Comparison of ENCODE assay signal across 19 cellular contexts in the genomic region with DNA sequence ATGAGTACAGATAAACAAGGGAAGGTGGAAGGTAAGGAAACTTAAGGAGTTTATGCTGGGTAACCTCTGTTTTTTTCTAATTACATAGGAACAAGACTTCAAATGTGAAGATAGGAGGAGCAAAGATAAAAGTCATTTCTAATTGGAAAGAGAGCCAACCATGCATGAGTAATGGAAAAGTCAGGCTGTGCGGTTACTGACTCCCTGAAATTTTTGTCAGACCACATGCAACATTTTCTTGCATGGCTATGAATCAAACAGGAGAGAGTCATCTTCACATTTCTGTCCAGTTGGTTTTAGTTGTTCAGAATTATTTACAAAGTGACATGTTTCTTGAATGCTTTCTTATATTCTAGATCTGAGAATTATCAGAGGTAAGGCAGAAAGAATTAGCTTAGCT.
DNase-seq lines count a peak whose midpoint lies in the region; ATAC-seq, FAIRE-seq and TF ChIP-seq lines count a peak whose summit lies in the region.
"Had no signal": no experiment of that assay in that cellular context is flagged by ENCODE, and none has a peak within 500 bp of the region (broad histone marks: within the 10 kb centered on the region; RNA-seq: fewer than 3 reads in every experiment).

No MANE protein-coding gene starts in this region.

- H3K27ac Mint-ChIP-seq in activated naive CD8-positive, alpha-beta T cell treated with anti-CD3 and anti-CD28 coated beads, Interleukin-2, amount 50 U/mL, for 24 hours: no peak overlapping the region
- no peak overlapping the region for H3K27ac Mint-ChIP-seq in activated naive CD8-positive, alpha-beta T cell treated with anti-CD3 and anti-CD28 coated beads for 36 hours
- no peak overlapping the region for H3K27ac Mint-ChIP-seq in activated T-helper 17 cell treated with anti-CD3 and anti-CD28 coated beads, Interleukin-2, amount 50 U/mL, for 72 hours
- H3K27ac Mint-ChIP-seq: activated B cell treated with CpG ODN at 0.5 μM for 24 hours; effector memory CD8-positive, alpha-beta T cell; GM23338 had no signal

- peaks cover 4% of the 10 kb centered on the region for H3K9me3 Mint-ChIP-seq in activated naive CD8-positive, alpha-beta T cell treated with anti-CD3 and anti-CD28 coated beads, Interleukin-2, amount 50 U/mL, for 24 hours
- peaks cover 3% of the 10 kb centered on the region for H3K9me3 Mint-ChIP-seq in activated naive CD8-positive, alpha-beta T cell treated with anti-CD3 and anti-CD28 coated beads for 36 hours
- no peaks in the 10 kb centered on the region for H3K9me3 Mint-ChIP-seq in activated T-helper 17 cell treated with anti-CD3 and anti-CD28 coated beads, Interleukin-2, amount 50 U/mL, for 72 hours
- H3K9me3 Mint-ChIP-seq: activated B cell treated with CpG ODN at 0.5 μM for 24 hours; effector memory CD8-positive, alpha-beta T cell; GM23338 had no signal

- no peaks in the 10 kb centered on the region for H3K27me3 Mint-ChIP-seq in activated naive CD8-positive, alpha-beta T cell treated with anti-CD3 and anti-CD28 coated beads, Interleukin-2, amount 50 U/mL, for 24 hours
- H3K27me3 Mint-ChIP-seq in activated naive CD8-positive, alpha-beta T cell treated with anti-CD3 and anti-CD28 coated beads for 36 hours: no peaks in the 10 kb centered on the region
- peaks cover 5% of the 10 kb centered on the region for H3K27me3 Mint-ChIP-seq in activated T-helper 17 cell treated with anti-CD3 and anti-CD28 coated beads, Interleukin-2, amount 50 U/mL, for 72 hours
- H3K27me3 Mint-ChIP-seq: effector memory CD8-positive, alpha-beta T cell had no signal

- no peak for FAIRE-seq in GM12892 (lab: Jason Lieb, UNC)
- FAIRE-seq: A204.1, GM18507 had no signal

- no peak for TF ChIP-seq POLR2A in GM12892 (IDR thresholded peaks at IDR 0.05; ENCODE audit: low read depth, low read length)

- H3K4me3 Mint-ChIP-seq in activated naive CD8-positive, alpha-beta T cell treated with anti-CD3 and anti-CD28 coated beads, Interleukin-2, amount 50 U/mL, for 24 hours: no peak overlapping the region
- no peak overlapping the region for H3K4me3 Mint-ChIP-seq in activated naive CD8-positive, alpha-beta T cell treated with anti-CD3 and anti-CD28 coated beads for 36 hours
- H3K4me3 Mint-ChIP-seq in activated T-helper 17 cell treated with anti-CD3 and anti-CD28 coated beads, Interleukin-2, amount 50 U/mL, for 72 hours: no peak overlapping the region
- H3K4me3 Mint-ChIP-seq: activated B cell treated with CpG ODN at 0.5 μM for 24 hours; effector memory CD8-positive, alpha-beta T cell; GM23338 had no signal

- peaks cover 2% of the 10 kb centered on the region for H3K36me3 Mint-ChIP-seq in activated naive CD8-positive, alpha-beta T cell treated with anti-CD3 and anti-CD28 coated beads, Interleukin-2, amount 50 U/mL, for 24 hours (ENCODE audit: low read depth)
- no peaks in the 10 kb centered on the region for H3K36me3 Mint-ChIP-seq in activated naive CD8-positive, alpha-beta T cell treated with anti-CD3 and anti-CD28 coated beads for 36 hours
- no peaks in the 10 kb centered on the region for H3K36me3 Mint-ChIP-seq in activated T-helper 17 cell treated with anti-CD3 and anti-CD28 coated beads, Interleukin-2, amount 50 U/mL, for 72 hours (ENCODE audit: low read depth)

- ATAC-seq in activated naive CD8-positive, alpha-beta T cell treated with anti-CD3 and anti-CD28 coated beads, Interleukin-2, amount 50 U/mL, for 24 hours: peak; percentile 49
- ATAC-seq in activated T-helper 17 cell treated with anti-CD3 and anti-CD28 coated beads, Interleukin-2, amount 50 U/mL, for 72 hours (replicated peaks): peak; percentile 43
- ATAC-seq in left colon (no peak), GM19397 (IDR thresholded peaks at IDR 0.05; ENCODE audit: unreplicated experiment) (no peak)
- ATAC-seq: effector memory CD8-positive, alpha-beta T cell; GM23338 had no signal

- no peak for TF ChIP-seq CTCF in fibroblast of the aortic adventitia (IDR thresholded peaks at IDR 0.05; ENCODE audit: insufficient read depth, low read length)

- H3K4me3 ChIP-seq in fibroblast of the aortic adventitia (ENCODE audit: low read depth, low read length): no peak overlapping the region
- H3K4me3 ChIP-seq: GM23338, hepatocyte, MG63, SK-N-MC, tibial nerve had no signal

- intact Hi-C loops in left colon (cut with DNase I, micrococcal nuclease): no loop called here

- peaks cover 15% of the 10 kb centered on the region for H3K4me1 Mint-ChIP-seq in activated naive CD8-positive, alpha-beta T cell treated with anti-CD3 and anti-CD28 coated beads, Interleukin-2, amount 50 U/mL, for 24 hours
- H3K4me1 Mint-ChIP-seq in activated naive CD8-positive, alpha-beta T cell treated with anti-CD3 and anti-CD28 coated beads for 36 hours: peaks cover 10% of the 10 kb centered on the region
- H3K4me1 Mint-ChIP-seq in activated T-helper 17 cell treated with anti-CD3 and anti-CD28 coated beads, Interleukin-2, amount 50 U/mL, for 72 hours: no peaks in the 10 kb centered on the region
- H3K4me1 Mint-ChIP-seq: activated B cell treated with CpG ODN at 0.5 μM for 24 hours had no signal

- no peak for DNase-seq in activated naive CD8-positive, alpha-beta T cell treated with anti-CD3 and anti-CD28 coated beads, Interleukin-2, amount 50 U/mL, for 24 hours
- DNase-seq in activated naive CD8-positive, alpha-beta T cell treated with anti-CD3 and anti-CD28 coated beads for 36 hours: no peak
- DNase-seq in fibroblast of the aortic adventitia (ENCODE audit: low read depth) (peak; percentile 89), stromal cell of bone marrow (ENCODE audit: low read depth) (peak; percentile 82), left colon (no peak), GM12892 (ENCODE audit: insufficient read length) (no peak)
- DNase-seq: activated B cell treated with CpG ODN at 0.5 μM for 24 hours; activated T-cell treated with anti-CD3 and anti-CD28 coated beads for 4 hours; amygdala; effector memory CD8-positive, alpha-beta T cell; MG63 had no signal

Comparison
In these comparisons a context has a peak if more than half of its experiments do, and no peak if none do; other contexts are left out.
1. ATAC-seq: peak in activated naive CD8-positive, alpha-beta T cell treated with anti-CD3 and anti-CD28 coated beads, Interleukin-2, amount 50 U/mL, for 24 hours (single experiment) and activated T-helper 17 cell treated with anti-CD3 and anti-CD28 coated beads, Interleukin-2, amount 50 U/mL, for 72 hours (single experiment); none in left colon (single experiment) and GM19397 (single experiment).
2. DNase-seq: peak in fibroblast of the aortic adventitia (single experiment) and stromal cell of bone marrow (single experiment); none in activated naive CD8-positive, alpha-beta T cell treated with anti-CD3 and anti-CD28 coated beads, Interleukin-2, amount 50 U/mL, for 24 hours (single experiment), activated naive CD8-positive, alpha-beta T cell treated with anti-CD3 and anti-CD28 coated beads for 36 hours (single experiment), left colon (0 of 2) and GM12892 (single experiment).